11 cellular contexts compared by ENCODE assay signal in the genomic region with DNA sequence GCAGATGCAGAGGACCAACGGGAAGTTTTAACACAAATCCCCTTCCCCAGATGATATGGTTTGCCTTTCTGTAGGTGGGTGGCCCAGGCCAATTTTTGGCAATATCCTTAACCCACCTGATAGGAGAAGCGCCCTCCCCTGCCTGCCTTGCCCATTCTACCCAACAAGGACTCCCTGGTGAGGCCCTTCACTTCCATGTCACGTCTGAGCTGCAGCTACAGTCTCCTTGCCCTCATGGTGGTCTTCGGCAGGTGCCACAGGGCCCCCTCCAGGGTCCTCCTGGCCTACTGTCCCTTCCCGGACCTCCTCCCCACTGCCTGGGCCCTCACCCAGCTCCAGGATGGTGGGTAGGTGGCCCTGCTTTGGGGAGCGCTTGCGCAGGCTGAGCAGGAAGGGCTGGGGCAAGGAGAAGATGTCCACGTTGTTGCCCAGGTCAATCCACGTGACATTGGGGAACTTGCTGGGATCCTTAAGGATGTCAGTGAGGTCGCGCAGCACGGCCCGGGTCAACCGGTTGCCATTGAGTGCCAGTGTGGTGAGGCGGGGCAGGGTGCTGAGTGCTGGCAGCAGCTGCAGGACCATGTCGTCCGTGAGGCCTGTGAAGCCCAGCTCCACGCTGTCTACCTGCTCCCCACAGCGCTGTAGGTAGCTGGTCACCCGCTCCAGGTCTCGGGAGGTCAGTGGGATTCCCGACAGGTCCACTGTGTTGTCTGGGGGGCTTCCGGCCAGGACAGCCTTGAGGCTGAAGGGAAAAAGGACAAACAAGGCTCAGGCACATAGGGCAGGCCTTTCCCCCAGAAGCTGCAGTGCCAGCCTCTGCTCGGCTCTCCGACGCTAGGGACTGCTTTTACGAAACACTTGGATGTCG. TPM values are rescaled to one million over a fixed set of nuclear protein-coding genes. Genes with fewer than 3 reads are reported as not detected.
DNase-seq lines count a peak whose midpoint lies in the region; ATAC-seq and TF ChIP-seq lines count a peak whose summit lies in the region.
"Had no signal": no experiment of that assay in that cellular context is flagged by ENCODE, and none has a peak within 500 bp of the region (broad histone marks: within the 10 kb centered on the region; RNA-seq: fewer than 3 reads in every experiment).

No MANE protein-coding gene starts in this region.

- H2BK5ac ChIP-seq in neuronal stem cell (ENCODE audit: low read length), result peak overlapping the region; percentile 33

- H3K27me3 ChIP-seq in neuronal stem cell (ENCODE audit: control insufficient read depth in 3 of 3, insufficient read depth in 3 of 3, low read depth in 1 of 3, low read length in 3 of 3), result no peaks in the 10 kb centered on the region
- H3K27me3 ChIP-seq in tibial artery, result no peaks in the 10 kb centered on the region
- H3K27me3 ChIP-seq: esophagus squamous epithelium had no signal

- H3K23ac ChIP-seq in neuronal stem cell (ENCODE audit: low read depth, low read length, poor library complexity), result peak overlapping the region; percentile 81

- DNase-seq in EH (ENCODE audit: low read depth) (peak; percentile 9), HEK293T (ENCODE audit: extremely low spot score) (no peak), neuronal stem cell (ENCODE audit: low spot score) (no peak), tibial artery (no peak), kidney glomerular epithelial cell (lab: John Stamatoyannopoulos, UW) (no peak), erythroblast (lab: John Stamatoyannopoulos, UW) (no peak)
- DNase-seq in activated CD4-positive, alpha-beta memory T cell treated with anti-CD3 and anti-CD28 coated beads, Interleukin-2, amount 10 ng/mL, durations not matched to agents 7 days and 5 days, result no peak
- DNase-seq: activated naive CD4-positive, alpha-beta T cell treated with anti-CD3 and anti-CD28 coated beads for 36 hours; esophagus squamous epithelium had no signal

- H4K91ac ChIP-seq in neuronal stem cell (ENCODE audit: low read depth, low read length, poor library complexity), result no peak overlapping the region

- H2BK120ac ChIP-seq in neuronal stem cell (ENCODE audit: low read depth, low read length), result no peak overlapping the region

- POLR2A ChIA-PET in HEK293T (lab: Yijun Ruan, JAX), result interaction anchor here (0.7 to 6.4 kb wide), 12 partner anchors 8 to 92 kb away, joined by 3 to 107 read pairs (median 4); partner anchors contain the start of gene UBB
- POLR2A ChIA-PET in activated CD4-positive, alpha-beta memory T cell treated with anti-CD3 and anti-CD28 coated beads, Interleukin-2, amount 10 ng/mL, durations not matched to agents 7 days and 5 days (lab: Charles Lee), result interaction anchor here (0.5 to 7.0 kb wide), 4 partner anchors 8 to 74 kb away, joined by 3 to 137 read pairs (median 28); partner anchors contain the start of gene TRPV2

- H3K9ac ChIP-seq in neuronal stem cell (ENCODE audit: low read depth, low read length, poor library complexity), result peak overlapping the region; percentile 53
- H3K9ac ChIP-seq: KMS-11 had no signal

- no peak overlapping the region for H2AK5ac ChIP-seq in neuronal stem cell (ENCODE audit: low read depth, low read length)

- no peak overlapping the region for H3K4ac ChIP-seq in neuronal stem cell (ENCODE audit: low read length)

- no peak for TF ChIP-seq CTCF in tibial artery (IDR thresholded peaks at IDR 0.05)

- WGBS in neuronal stem cell (ENCODE audit: extremely low coverage in 2 of 2, insufficient read length in 2 of 2, insufficient replicate concordance in 1 of 2), 2 donors, result no CpG with 5 or more reads among the region's 28 CpGs

- H3K9me3 Mint-ChIP-seq in activated CD4-positive, alpha-beta memory T cell treated with anti-CD3 and anti-CD28 coated beads, Interleukin-2, amount 10 ng/mL, durations not matched to agents 7 days and 5 days, result no peaks in the 10 kb centered on the region
- H3K9me3 Mint-ChIP-seq: activated naive CD4-positive, alpha-beta T cell treated with anti-CD3 and anti-CD28 coated beads for 36 hours had no signal

- H3K4me1 ChIP-seq in neuronal stem cell (ENCODE audit: control insufficient read depth in 2 of 2, insufficient read depth in 1 of 2, low read depth in 1 of 2, low read length in 2 of 2) (peaks cover 8 to 20% of the 10 kb centered on the region in 2 donors), tibial artery (peaks cover 0 to 34% (median 26%) of the 10 kb centered on the region in 4 donors)

- intact Hi-C loops in tibial artery (cut with DNase I; ENCODE audit: low total_unique reads), result no loop called here

- ATAC-seq in HG03159 (IDR thresholded peaks at IDR 0.05; ENCODE audit: unreplicated experiment), result no peak

- H3K27me3 Mint-ChIP-seq in activated CD4-positive, alpha-beta memory T cell treated with anti-CD3 and anti-CD28 coated beads, Interleukin-2, amount 10 ng/mL, durations not matched to agents 7 days and 5 days, result no peaks in the 10 kb centered on the region

- H3K27ac ChIP-seq in neuronal stem cell (replicated peaks; ENCODE audit: low read length) (no peak overlapping the region), tibial artery (no peak overlapping the region)
- H3K27ac ChIP-seq: KMS-11 had no signal

- no peak overlapping the region for H2BK12ac ChIP-seq in neuronal stem cell (ENCODE audit: low read length)

- peaks cover 77% of the 10 kb centered on the region for H3K36me3 Mint-ChIP-seq in activated CD4-positive, alpha-beta memory T cell treated with anti-CD3 and anti-CD28 coated beads, Interleukin-2, amount 10 ng/mL, durations not matched to agents 7 days and 5 days (ENCODE audit: low read depth)

- H3K27ac Mint-ChIP-seq in activated CD4-positive, alpha-beta memory T cell treated with anti-CD3 and anti-CD28 coated beads, Interleukin-2, amount 10 ng/mL, durations not matched to agents 7 days and 5 days, result peak overlapping the region; percentile 97

- H3K79me1 ChIP-seq in neuronal stem cell (ENCODE audit: low read depth, low read length), result peaks cover 17% of the 10 kb centered on the region

- peaks cover 60 to 86% of the 10 kb centered on the region in 2 donors for H3K36me3 ChIP-seq in neuronal stem cell (replicated peaks in 1 of 2; ENCODE audit: control insufficient read depth in 2 of 2, insufficient read depth in 2 of 2, low read length in 2 of 2)
- H3K36me3 ChIP-seq in tibial artery, result peaks cover 0 to 75% (median 55%) of the 10 kb centered on the region in 3 donors

- no peak overlapping the region for H2BK15ac ChIP-seq in neuronal stem cell (ENCODE audit: low read length)

- CTCF ChIA-PET in HEK293T (lab: Yijun Ruan, JAX), result interaction anchor here (0.6 to 4.0 kb wide), 5 partner anchors 9 to 243 kb away, joined by 3 to 27 read pairs (median 4); no protein-coding TSS in a partner anchor
- CTCF ChIA-PET in activated CD4-positive, alpha-beta memory T cell treated with anti-CD3 and anti-CD28 coated beads, Interleukin-2, amount 10 ng/mL, durations not matched to agents 7 days and 5 days (lab: Charles Lee), result interaction anchor here (1.0 to 1.1 kb wide), 2 partner anchors 10 to 78 kb away, joined by 3 to 6 read pairs; no protein-coding TSS in a partner anchor

- peaks cover 53% of the 10 kb centered on the region for H3K4me1 Mint-ChIP-seq in activated CD4-positive, alpha-beta memory T cell treated with anti-CD3 and anti-CD28 coated beads, Interleukin-2, amount 10 ng/mL, durations not matched to agents 7 days and 5 days

- no peak overlapping the region for H4K8ac ChIP-seq in neuronal stem cell (ENCODE audit: low read depth, low read length)

- no peak overlapping the region for H3K4me3 ChIP-seq in neuronal stem cell (ENCODE audit: low read length in 2 of 2)
- H3K4me3 ChIP-seq in tibial artery, result no peak overlapping the region
- H3K4me3 ChIP-seq: esophagus squamous epithelium had no signal

- TF ChIP-seq POLR2A in erythroblast (IDR thresholded peaks at IDR 0.05; ENCODE audit: low read length), result no peak

- H3K18ac ChIP-seq in neuronal stem cell (ENCODE audit: low read length), result no peak overlapping the region

- H3K14ac ChIP-seq in neuronal stem cell (ENCODE audit: low read length), result no peak overlapping the region

- H2AFZ ChIP-seq in neuronal stem cell (ENCODE audit: low read length), result no peak overlapping the region

- no peak overlapping the region for H3K4me3 Mint-ChIP-seq in activated CD4-positive, alpha-beta memory T cell treated with anti-CD3 and anti-CD28 coated beads, Interleukin-2, amount 10 ng/mL, durations not matched to agents 7 days and 5 days

- H3K9me3 ChIP-seq in neuronal stem cell (replicated peaks in 1 of 2; ENCODE audit: control insufficient read depth in 2 of 2, insufficient read depth in 1 of 2, low read depth in 1 of 2, low read length in 2 of 2), result no peaks in the 10 kb centered on the region
- H3K9me3 ChIP-seq in tibial artery, result no peaks in the 10 kb centered on the region
- H3K9me3 ChIP-seq: esophagus squamous epithelium had no signal

- H3K4me2 ChIP-seq in neuronal stem cell (ENCODE audit: insufficient read depth, low read length, poor library complexity, severe bottlenecking), result no peak overlapping the region
- H3K4me2 ChIP-seq: KMS-11 had no signal

TF ChIP-seq in HEK293T, 16 proteins besides CTCF, POLR2A, EP300 and RAD21:
- 0 out of 2 replicates have a peak, but pooled peaks have one; percentile 6 for TF ChIP-seq ELF4 (IDR thresholded peaks at IDR 0.05)
- no peak for TF ChIP-seq ARNT (IDR thresholded peaks at IDR 0.05)
- no peak for TF ChIP-seq LEF1 (IDR thresholded peaks at IDR 0.05; ENCODE audit: borderline replicate concordance)
TF ChIP-seq in HEK293T: peak in this region for 1.

RNA-seq across cellular contexts. Expression of gene TRPV2, which starts 28.3 kb away (rescaled TPM):
- 100 to 1,000 TPM; 131 to 142 TPM for total RNA-seq in activated CD4-positive, alpha-beta memory T cell treated with anti-CD3 and anti-CD28 coated beads, Interleukin-2, amount 10 ng/mL, durations not matched to agents 7 days and 5 days
- polyA plus RNA-seq in neuronal stem cell (2013, experiment 1 of 2), result 0.36 TPM
- polyA plus RNA-seq in neuronal stem cell (2013, experiment 2 of 2), result 0.30 TPM

RNA-seq across cellular contexts. Expression of gene LRRC75A, which starts 48.4 kb away (rescaled TPM):
- total RNA-seq in activated CD4-positive, alpha-beta memory T cell treated with anti-CD3 and anti-CD28 coated beads, Interleukin-2, amount 10 ng/mL, durations not matched to agents 7 days and 5 days, result 1 to 10 TPM; 1.2 to 1.8 TPM
- 2.7 TPM for polyA plus RNA-seq in neuronal stem cell (2013, experiment 1 of 2)
- 2.6 TPM for polyA plus RNA-seq in neuronal stem cell (2013, experiment 2 of 2)
